ENCODE assay signal across 9 cellular contexts in genomic region chr15:68781766-68782588, GRCh38. TPM values are rescaled to one million over a fixed set of nuclear protein-coding genes. Genes with fewer than 3 reads are reported as not detected.
A peak's percentile ranks its signal among the peaks of the same experiment; 100 is the strongest.
DNase-seq lines count a peak whose midpoint lies in the region; ATAC-seq and TF ChIP-seq lines count a peak whose summit lies in the region.
"Had no signal": no experiment of that assay in that cellular context is flagged by ENCODE, and none has a peak within 500 bp of the region (broad histone marks: within the 10 kb centered on the region; RNA-seq: fewer than 3 reads in every experiment).

No MANE protein-coding gene starts in this region.

- no peaks in the 10 kb centered on the region for H3K27me3 Mint-ChIP-seq in activated T-helper 2 cell treated with anti-CD3 and anti-CD28 coated beads, Interferon-gamma antibody, Interleukin-2, Interleukin-4, amounts not matched to agents 10 μg/mL and 5 μg/mL and 100 μg/mL, durations not matched to agents 14 hours and 24 hours and 36 hours (ENCODE audit: low read depth)

- peaks cover 46 to 87% of the 10 kb centered on the region in 2 experiments for H3K36me3 ChIP-seq in HEK293 (ENCODE audit: control insufficient read depth in 2 of 2, insufficient read depth in 1 of 2, low read length in 2 of 2)

- POLR2A ChIA-PET in HEK293 (lab: Yijun Ruan, JAX): no interaction called here

- H3K9me3 Mint-ChIP-seq in activated T-helper 2 cell treated with anti-CD3 and anti-CD28 coated beads, Interferon-gamma antibody, Interleukin-2, Interleukin-4, amounts not matched to agents 10 μg/mL and 5 μg/mL and 100 μg/mL, durations not matched to agents 14 hours and 24 hours and 36 hours: no peaks in the 10 kb centered on the region

- H3K27me3 ChIP-seq in right cardiac atrium (ENCODE audit: control insufficient read depth, insufficient read depth): no peaks in the 10 kb centered on the region

- H3K27ac ChIP-seq in HEK293 (ENCODE audit: extremely low read depth, low read depth, low read length) (no peak overlapping the region), right cardiac atrium (ENCODE audit: low read length) (peak overlapping the region; percentile 73)
- H3K27ac ChIP-seq: epithelial cell of prostate had no signal

- peaks cover 88% of the 10 kb centered on the region for H3K36me3 Mint-ChIP-seq in activated T-helper 2 cell treated with anti-CD3 and anti-CD28 coated beads, Interferon-gamma antibody, Interleukin-2, Interleukin-4, amounts not matched to agents 10 μg/mL and 5 μg/mL and 100 μg/mL, durations not matched to agents 14 hours and 24 hours and 36 hours (ENCODE audit: low read depth)

- no peak for TF ChIP-seq CTCF in HEK293 (tag by site-specific recombination; IDR thresholded peaks at IDR 0.05)

- DNase-seq in activated T-helper 2 cell treated with anti-CD3 and anti-CD28 coated beads, Interferon-gamma antibody, Interleukin-2, Interleukin-4, amounts not matched to agents 10 μg/mL and 5 μg/mL and 100 μg/mL, durations not matched to agents 14 hours and 24 hours and 36 hours (ENCODE audit: low spot score): no peak
- DNase-seq in right cardiac atrium (peak; percentile 81 to 89 (median 89)), SHP77 treated with DMSO at 0.1 percent for 48 hours (lab: John Stamatoyannopoulos, UW) (no peak)
- DNase-seq in stimulated activated CD8-positive, alpha-beta memory T cell treated with anti-CD3 and anti-CD28 coated beads, Interleukin-4, amount 100 ng/mL, for 48 hours: peak; percentile 49

- CTCF ChIA-PET in HEK293 (lab: Yijun Ruan, JAX): interaction anchor here (0.7 to 4.1 kb wide), 7 partner anchors 9 to 143 kb away, joined by 3 to 46 read pairs (median 4); no protein-coding TSS in a partner anchor

- H3K4me3 Mint-ChIP-seq in activated T-helper 2 cell treated with anti-CD3 and anti-CD28 coated beads, Interferon-gamma antibody, Interleukin-2, Interleukin-4, amounts not matched to agents 10 μg/mL and 5 μg/mL and 100 μg/mL, durations not matched to agents 14 hours and 24 hours and 36 hours (ENCODE audit: low read depth): peak overlapping the region; percentile 27

- peaks cover 40% of the 10 kb centered on the region for H3K4me1 Mint-ChIP-seq in activated T-helper 2 cell treated with anti-CD3 and anti-CD28 coated beads, Interferon-gamma antibody, Interleukin-2, Interleukin-4, amounts not matched to agents 10 μg/mL and 5 μg/mL and 100 μg/mL, durations not matched to agents 14 hours and 24 hours and 36 hours (ENCODE audit: low read depth)

- no peak overlapping the region for H3K4me3 ChIP-seq in HEK293 (ENCODE audit: low read depth, low read length)
- H3K4me3 ChIP-seq in right cardiac atrium (ENCODE audit: low read length): no peak overlapping the region

- ATAC-seq in right cardiac atrium: peak; percentile 83 to 95
- no peak for ATAC-seq in HG03460 (IDR thresholded peaks at IDR 0.05; ENCODE audit: unreplicated experiment)
- no peak for ATAC-seq in HG02623 (IDR thresholded peaks at IDR 0.05; ENCODE audit: unreplicated experiment)
- no peak for ATAC-seq in HG03159 (IDR thresholded peaks at IDR 0.05; ENCODE audit: unreplicated experiment)

- intact Hi-C loops in activated T-helper 2 cell treated with anti-CD3 and anti-CD28 coated beads, Interferon-gamma antibody, Interleukin-2, Interleukin-4, amounts not matched to agents 10 μg/mL and 5 μg/mL and 100 μg/mL, durations not matched to agents 14 hours and 24 hours and 36 hours (cut with micrococcal nuclease): loop anchor here (2.0 to 5.0 kb wide), 3 partner anchors 37 to 95 kb away; no protein-coding TSS in a partner anchor
- intact Hi-C loops in right cardiac atrium (cut with DNase I): loop anchor here in 2 of 4 donors (5.0 to 10.0 kb wide), 2 partner anchors 35 to 93 kb away; no protein-coding TSS in a partner anchor

- WGBS in right cardiac atrium: 49% methylated on average over 17 of the region's 17 CpGs

- H3K27ac Mint-ChIP-seq in activated T-helper 2 cell treated with anti-CD3 and anti-CD28 coated beads, Interferon-gamma antibody, Interleukin-2, Interleukin-4, amounts not matched to agents 10 μg/mL and 5 μg/mL and 100 μg/mL, durations not matched to agents 14 hours and 24 hours and 36 hours: peak overlapping the region; percentile 49

- no peaks in the 10 kb centered on the region for H3K4me1 ChIP-seq in HEK293 (ENCODE audit: control insufficient read depth, insufficient read depth, low read length)
- H3K4me1 ChIP-seq in right cardiac atrium (ENCODE audit: control insufficient read depth, insufficient read depth, low read length): peaks cover under 1% of the 10 kb centered on the region

- H3K9me3 ChIP-seq in HEK293 (ENCODE audit: control insufficient read depth, insufficient read depth, low read depth, low read length) (no peaks in the 10 kb centered on the region), right cardiac atrium (ENCODE audit: control insufficient read depth, low read length) (no peaks in the 10 kb centered on the region)

TF ChIP-seq in HEK293, 187 proteins besides CTCF, POLR2A, EP300 and RAD21:
- TF ChIP-seq ZNF768 (tag by site-specific recombination; IDR thresholded peaks at IDR 0.05) (0 out of 2 replicates have a peak, but pooled peaks have one; percentile 18), ZNF560 (tag by site-specific recombination; IDR thresholded peaks at IDR 0.05; ENCODE audit: borderline replicate concordance) (no peak), ZBTB1 (tag by site-specific recombination; IDR thresholded peaks at IDR 0.05) (no peak), MYNN (tag by site-specific recombination; IDR thresholded peaks at IDR 0.05; ENCODE audit: borderline replicate concordance) (no peak)
TF ChIP-seq in HEK293: peak in this region for 1.

RNA-seq across cellular contexts. Expression of gene ANP32A, which starts 38.7 kb away (rescaled TPM):
- total RNA-seq in activated T-helper 2 cell treated with anti-CD3 and anti-CD28 coated beads, Interferon-gamma antibody, Interleukin-2, Interleukin-4, amounts not matched to agents 10 μg/mL and 5 μg/mL and 100 μg/mL, durations not matched to agents 14 hours and 24 hours and 36 hours: 259 and 265 TPM in 2 replicates
- 100 to 1,000 TPM; 104 to 145 (median 122) TPM for total RNA-seq in right cardiac atrium
- 103 TPM for polyA plus RNA-seq in right cardiac atrium

Comparison
In these comparisons a context has a peak if more than half of its experiments do, and no peak if none do; other contexts are left out.
1. DNase-seq: peak in right cardiac atrium (3 of 3) and stimulated activated CD8-positive, alpha-beta memory T cell treated with anti-CD3 and anti-CD28 coated beads, Interleukin-4, amount 100 ng/mL, for 48 hours (single experiment); none in activated T-helper 2 cell treated with anti-CD3 and anti-CD28 coated beads, Interferon-gamma antibody, Interleukin-2, Interleukin-4, amounts not matched to agents 10 μg/mL and 5 μg/mL and 100 μg/mL, durations not matched to agents 14 hours and 24 hours and 36 hours (single experiment) and SHP77 treated with DMSO at 0.1 percent for 48 hours (single experiment).
2. ATAC-seq: peak in right cardiac atrium (2 of 2); none in HG03460 (single experiment), HG02623 (single experiment) and HG03159 (single experiment).